11 cellular contexts compared by ENCODE assay signal in genomic region chr18:31042068-31042390, GRCh38. TPM values are rescaled to one million over a fixed set of nuclear protein-coding genes. Genes with fewer than 3 reads are reported as not detected.
DNase-seq lines count a peak whose midpoint lies in the region; TF ChIP-seq lines count a peak whose summit lies in the region.
"Had no signal": no experiment of that assay in that cellular context is flagged by ENCODE, and none has a peak within 500 bp of the region (broad histone marks: within the 10 kb centered on the region; RNA-seq: fewer than 3 reads in every experiment).

No MANE protein-coding gene starts in this region.

- no peaks in the 10 kb centered on the region for H4K20me1 ChIP-seq in SK-N-SH (ENCODE audit: insufficient read depth)

- DNase-seq in MCF 10A (ENCODE audit: unreplicated experiment): no peak
- no peak for DNase-seq in SK-N-SH
- DNase-seq in stimulated activated CD4-positive, alpha-beta T cell treated with anti-CD3 and anti-CD28 coated beads, Interleukin-2, amount 100 ng/mL, for 48 hours: no peak
- no peak for DNase-seq in HK-2 (ENCODE audit: unreplicated experiment)
- DNase-seq in substantia nigra (lab: John Stamatoyannopoulos, UW): no peak
- DNase-seq: activated naive CD4-positive, alpha-beta T cell treated with anti-CD3 and anti-CD28 coated beads, Interleukin-2, amount 50 U/mL, for 16 hours; DMS 273 treated with DMSO at 0.1 percent for 48 hours had no signal

- peak overlapping the region; percentile 79 for H3K4me3 ChIP-seq in HEK293 (ENCODE audit: low read depth, low read length)
- peak overlapping the region; percentile 71 for H3K4me3 ChIP-seq in iPS-15b (ENCODE audit: low read depth, low read length)
- H3K4me3 ChIP-seq in rectal smooth muscle tissue (ENCODE audit: low read length): peak overlapping the region; percentile 48
- H3K4me3 ChIP-seq in SK-N-SH (ENCODE audit: low read depth in 2 of 2, low read length in 1 of 2): no peak overlapping the region

- H3K27ac Mint-ChIP-seq in MCF 10A (ENCODE audit: low read depth, unreplicated experiment): peak overlapping the region; percentile 98

- BruUV-seq in MCF 10A (replicated peaks; lab: Mats Ljungman, UMichigan): TSS peak; percentile 29

- no peaks in the 10 kb centered on the region for H3K27me3 Mint-ChIP-seq in MCF 10A (ENCODE audit: insufficient read depth, unreplicated experiment)

- H3K4me1 ChIP-seq in HEK293 (ENCODE audit: control insufficient read depth, insufficient read depth, low read length) (no peaks in the 10 kb centered on the region), iPS-15b (ENCODE audit: control insufficient read depth, insufficient read depth, low read length) (peaks cover 11% of the 10 kb centered on the region), rectal smooth muscle tissue (ENCODE audit: control insufficient read depth, insufficient read depth, low read length) (no peaks in the 10 kb centered on the region), SK-N-SH (ENCODE audit: control insufficient read depth in 1 of 2, insufficient read depth in 2 of 2, low read depth in 1 of 2, low read length in 1 of 2) (no peaks in the 10 kb centered on the region)

- no peak for TF ChIP-seq EP300 in SK-N-SH (IDR thresholded peaks at IDR 0.05; ENCODE audit: borderline replicate concordance in 1 of 2, low read depth in 1 of 2, low read length in 1 of 2)

- peaks cover 43% of the 10 kb centered on the region for H3K4me1 Mint-ChIP-seq in MCF 10A (ENCODE audit: insufficient read depth, unreplicated experiment)

- H3K27me3 ChIP-seq in iPS-15b (ENCODE audit: control insufficient read depth, insufficient read depth, low read length) (peaks cover 62% of the 10 kb centered on the region), rectal smooth muscle tissue (ENCODE audit: control insufficient read depth, insufficient read depth, low read length) (peaks cover 16% of the 10 kb centered on the region), SK-N-SH (ENCODE audit: insufficient read depth) (peaks cover 35% of the 10 kb centered on the region)

- H3K9me2 ChIP-seq in SK-N-SH: no peaks in the 10 kb centered on the region

- TF ChIP-seq CTCF in HEK293 (tag by site-specific recombination; IDR thresholded peaks at IDR 0.05) (peak; percentile 70; the same call in 1 of the 2 replicates), MCF 10A (IDR thresholded peaks at IDR 0.05; ENCODE audit: unreplicated experiment) (no peak), SK-N-SH (IDR thresholded peaks at IDR 0.05) (no peak)

- H3K4me2 ChIP-seq in SK-N-SH: no peak overlapping the region

- H2AFZ ChIP-seq in SK-N-SH (ENCODE audit: low read depth): no peak overlapping the region

- CTCF ChIA-PET in HEK293 (lab: Yijun Ruan, JAX) (interaction anchor here (0.6 to 1.1 kb wide), 3 partner anchors 14 to 70 kb away, joined by 3 to 4 read pairs (median 3); no protein-coding TSS in a partner anchor), MCF 10A (lab: Yijun Ruan, JAX) (interaction anchor here (0.6 to 2.3 kb wide), 7 partner anchors 12 to 458 kb away, joined by 3 to 6 read pairs (median 3); no protein-coding TSS in a partner anchor), SK-N-SH (lab: Yijun Ruan, JAX) (interaction anchor here (1.5 kb wide), 1 partner anchor 74 kb away, joined by 3 read pairs; no protein-coding TSS in a partner anchor)

- no peak for TF ChIP-seq RAD21 in SK-N-SH (IDR thresholded peaks at IDR 0.05; ENCODE audit: low read length)

- H3K9ac ChIP-seq in iPS-15b (ENCODE audit: low read depth, low read length): peak overlapping the region; percentile 70
- H3K9ac ChIP-seq in rectal smooth muscle tissue (ENCODE audit: low read length): no peak overlapping the region
- no peak overlapping the region for H3K9ac ChIP-seq in SK-N-SH

- no peaks in the 10 kb centered on the region for H3K36me3 ChIP-seq in HEK293 (ENCODE audit: control insufficient read depth in 2 of 2, insufficient read depth in 1 of 2, low read length in 2 of 2)
- no peaks in the 10 kb centered on the region for H3K36me3 ChIP-seq in iPS-15b (ENCODE audit: control insufficient read depth, insufficient read depth, low read length)
- no peaks in the 10 kb centered on the region for H3K36me3 ChIP-seq in rectal smooth muscle tissue (ENCODE audit: control insufficient read depth, insufficient read depth, low read length)
- H3K36me3 ChIP-seq in SK-N-SH (replicated peaks in 1 of 2; ENCODE audit: control insufficient read depth in 1 of 2, insufficient read depth in 2 of 2, low read length in 1 of 2): no peaks in the 10 kb centered on the region

- peaks cover 6% of the 10 kb centered on the region for H3K36me3 Mint-ChIP-seq in MCF 10A (ENCODE audit: insufficient read depth, unreplicated experiment)

- H3K9me3 ChIP-seq in HEK293 (ENCODE audit: control insufficient read depth, insufficient read depth, low read depth, low read length): no peaks in the 10 kb centered on the region
- H3K9me3 ChIP-seq in iPS-15b (ENCODE audit: control insufficient read depth, insufficient read depth, low read length): no peaks in the 10 kb centered on the region
- H3K9me3 ChIP-seq in SK-N-SH: no peaks in the 10 kb centered on the region

- POLR2A ChIA-PET in HEK293 (lab: Yijun Ruan, JAX): interaction anchor here (0.7 to 2.8 kb wide), 18 partner anchors 9 to 901 kb away, joined by 3 to 12 read pairs (median 4); partner anchors contain the start of gene TRAPPC8
- POLR2A ChIA-PET in MCF 10A (lab: Yijun Ruan, JAX): interaction anchor here (0.6 to 9.0 kb wide), 45 partner anchors 10 to 1885 kb away, joined by 3 to 221 read pairs (median 8); partner anchors contain the start of genes DSC2, DSG3 and TRAPPC8
- POLR2A ChIA-PET in SK-N-SH (lab: Yijun Ruan, JAX): no interaction called here

- H3F3A ChIP-seq in SK-N-SH (replicated peaks; ENCODE audit: insufficient read depth): no peaks in the 10 kb centered on the region

- H3K4me3 Mint-ChIP-seq in MCF 10A (ENCODE audit: unreplicated experiment): peak overlapping the region; percentile 97

- H3K27ac ChIP-seq in HEK293 (ENCODE audit: extremely low read depth, low read depth, low read length) (peak overlapping the region; percentile 94), rectal smooth muscle tissue (ENCODE audit: low read depth, low read length) (no peak overlapping the region), SK-N-SH (ENCODE audit: low read depth in 2 of 2, low read length in 1 of 2) (no peak overlapping the region), substantia nigra (ENCODE audit: low read depth, low read length, poor library complexity, severe bottlenecking) (no peak overlapping the region)

- WGBS in SK-N-SH (ENCODE audit: low lambda C conversion rate): 48% methylated on average over 10 of the region's 16 CpGs

- H3K9me3 Mint-ChIP-seq in MCF 10A (ENCODE audit: unreplicated experiment): no peaks in the 10 kb centered on the region

- intact Hi-C loops in MCF 10A (cut with micrococcal nuclease): loop anchor here (1.0 to 5.0 kb wide), 3 partner anchors 59 to 405 kb away; partner anchors contain the start of gene DSG3

- no peaks in the 10 kb centered on the region for H3K79me2 ChIP-seq in SK-N-SH (ENCODE audit: insufficient read depth)

TF ChIP-seq in HEK293, 187 proteins besides CTCF, POLR2A, EP300 and RAD21 (continues in another document):
- TF ChIP-seq ZNF645 (tag by site-specific recombination; IDR thresholded peaks at IDR 0.05): no peak
- TF ChIP-seq WT1 (tag by site-specific recombination; IDR thresholded peaks at IDR 0.05): no peak

TF ChIP-seq in SK-N-SH, 30 proteins besides CTCF, POLR2A, EP300 and RAD21:
- TF ChIP-seq SMC3 (IDR thresholded peaks at IDR 0.05; ENCODE audit: low read depth, low read length): no peak
- TF ChIP-seq GATA2 (CRISPR knock-in tag; IDR thresholded peaks at IDR 0.05): no peak
- no peak for TF ChIP-seq FOSL2 (IDR thresholded peaks at IDR 0.05; ENCODE audit: borderline replicate concordance, low read depth)
- TF ChIP-seq USF1 (IDR thresholded peaks at IDR 0.05; ENCODE audit: borderline replicate concordance, low read depth): no peak
- TF ChIP-seq GABPA (IDR thresholded peaks at IDR 0.05; ENCODE audit: low read depth): no peak
- no peak for TF ChIP-seq SIN3A (IDR thresholded peaks at IDR 0.05; ENCODE audit: borderline replicate concordance, low read depth, low read length)
- no peak for TF ChIP-seq CHD2 (IDR thresholded peaks at IDR 0.05; ENCODE audit: low read length, partially characterized antibody)
- TF ChIP-seq NRF1 (IDR thresholded peaks at IDR 0.05; ENCODE audit: low read depth, low read length): no peak
- no peak for TF ChIP-seq NFIC (IDR thresholded peaks at IDR 0.05; ENCODE audit: borderline replicate concordance)
- TF ChIP-seq MEF2A (IDR thresholded peaks at IDR 0.05; ENCODE audit: borderline replicate concordance, low read depth): no peak
- no peak for TF ChIP-seq FOXM1 (IDR thresholded peaks at IDR 0.05; ENCODE audit: low read depth)
- TF ChIP-seq RXRA (IDR thresholded peaks at IDR 0.05; ENCODE audit: borderline replicate concordance, low read depth): no peak
- no peak for TF ChIP-seq YY1 (IDR thresholded peaks at IDR 0.05; ENCODE audit: low read depth)
- TF ChIP-seq MAX (IDR thresholded peaks at IDR 0.05; ENCODE audit: low read depth): no peak
- TF ChIP-seq MXI1 (IDR thresholded peaks at IDR 0.05; ENCODE audit: low read depth, low read length): no peak

RNA-seq across cellular contexts. Expression of gene DSC3, which starts 0.5 kb away (rescaled TPM):
- 56.2 and 60.8 TPM in 2 replicates for total RNA-seq in MCF 10A (2022)
- not detected in 2 replicates for polyA plus RNA-seq in SK-N-SH (2012; rRNA removed)
- not detected in 2 replicates for polyA plus RNA-seq in SK-N-SH (2012; cell fraction: cytosol; rRNA removed)
- not detected in 2 replicates for polyA plus RNA-seq in SK-N-SH (2012; cell fraction: nucleus; rRNA removed)
- total RNA-seq: T-helper 2 cell treated with Interferon-gamma antibody and Interleukin-4, amounts not matched to agents 100 ng/mL and 5 ng/mL, for 36 hours had no signal

Comparison
In these comparisons a context has a peak if more than half of its experiments do, and no peak if none do; other contexts are left out.
1. H3K4me3 ChIP-seq: peak in HEK293 (single experiment), iPS-15b (single experiment) and rectal smooth muscle tissue (single experiment); none in SK-N-SH (0 of 2).
2. Of the 4 proteins assayed by ChIP-seq in both HEK293 and SK-N-SH: peak only in HEK293: CTCF; only in SK-N-SH: none; in both: none; in neither: 3.